18 cellular contexts compared by ENCODE assay signal in the genomic region with DNA sequence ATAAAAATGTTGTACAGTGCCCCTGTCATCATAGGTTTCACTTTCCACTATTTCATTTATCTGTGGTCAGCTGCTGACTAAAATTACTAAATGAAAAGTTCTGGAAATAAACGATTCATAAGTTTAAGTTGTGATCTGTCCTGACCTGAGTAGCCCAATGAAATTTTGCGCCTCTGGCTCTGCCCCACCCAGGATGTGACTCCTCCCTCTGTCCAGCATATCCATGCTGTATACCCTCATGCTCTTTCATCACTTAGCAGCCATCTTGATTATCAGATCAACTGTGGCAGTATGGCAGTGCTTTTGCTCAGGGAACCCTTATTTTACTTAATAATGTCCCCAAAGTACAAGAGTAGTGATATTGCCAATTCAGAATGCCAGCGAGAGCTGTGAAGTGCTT.
DNase-seq lines count a peak whose midpoint lies in the region; ATAC-seq lines count a peak whose summit lies in the region.
"Had no signal": no experiment of that assay in that cellular context is flagged by ENCODE, and none has a peak within 500 bp of the region (broad histone marks: within the 10 kb centered on the region; RNA-seq: fewer than 3 reads in every experiment).

No MANE protein-coding gene starts in this region.

- H3K4me3 Mint-ChIP-seq in activated CD4-positive, alpha-beta T cell treated with anti-CD3 and anti-CD28 coated beads, Interleukin-2, amount 10 ng/mL, durations not matched to agents 24 days and 14 days = no peak overlapping the region
- H3K4me3 Mint-ChIP-seq in stimulated activated naive CD8-positive, alpha-beta T cell treated with anti-CD3 and anti-CD28 coated beads, Interleukin-15, amount 100 ng/mL, for 72 hours = no peak overlapping the region
- H3K4me3 Mint-ChIP-seq: HFFc6 had no signal

- H3K9me3 Mint-ChIP-seq in activated CD4-positive, alpha-beta T cell treated with anti-CD3 and anti-CD28 coated beads, Interleukin-2, amount 10 ng/mL, durations not matched to agents 24 days and 14 days = peaks cover 12% of the 10 kb centered on the region
- peaks cover 2% of the 10 kb centered on the region in 2 donors for H3K9me3 Mint-ChIP-seq in stimulated activated naive CD8-positive, alpha-beta T cell treated with anti-CD3 and anti-CD28 coated beads, Interleukin-15, amount 100 ng/mL, for 72 hours
- H3K9me3 Mint-ChIP-seq: HFFc6 had no signal

- peak; percentile 53 for DNase-seq in activated CD4-positive, alpha-beta T cell treated with anti-CD3 and anti-CD28 coated beads for 48 hours
- DNase-seq in activated CD4-positive, alpha-beta T cell treated with anti-CD3 and anti-CD28 coated beads, Interleukin-2, amount 10 ng/mL, durations not matched to agents 24 days and 14 days = no peak
- DNase-seq in stimulated activated CD4-positive, alpha-beta T cell treated with anti-CD3 and anti-CD28 coated beads, Interleukin-4, amount 100 ng/mL, for 24 hours = peak; percentile 16
- DNase-seq in stimulated activated CD4-positive, alpha-beta T cell treated with anti-CD3 and anti-CD28 coated beads, Interleukin-4, amount 100 ng/mL, for 1 hour = no peak
- DNase-seq in activated naive CD8-positive, alpha-beta T cell treated with anti-CD3 and anti-CD28 coated beads, Interleukin-2, amount 50 U/mL, for 16 hours (ENCODE audit: low read depth, low spot score) = peak; percentile 3
- peak in 1 of 2 donors; percentile 46 for DNase-seq in stimulated activated naive CD8-positive, alpha-beta T cell treated with anti-CD3 and anti-CD28 coated beads, Interleukin-15, amount 100 ng/mL, for 72 hours
- DNase-seq in occipital lobe (lab: John Stamatoyannopoulos, UW) = no peak
- DNase-seq in HuH-7.5 (ENCODE audit: low spot score) = no peak
- DNase-seq: GF-D8, HFFc6, KG1, NCI-H1436, NCI-H2029, NCI-H2171, NCI-H510A, NCI-H774 had no signal

- H3K27me3 Mint-ChIP-seq in activated CD4-positive, alpha-beta T cell treated with anti-CD3 and anti-CD28 coated beads, Interleukin-2, amount 10 ng/mL, durations not matched to agents 24 days and 14 days = no peaks in the 10 kb centered on the region
- no peaks in the 10 kb centered on the region for H3K27me3 Mint-ChIP-seq in stimulated activated naive CD8-positive, alpha-beta T cell treated with anti-CD3 and anti-CD28 coated beads, Interleukin-15, amount 100 ng/mL, for 72 hours

- ATAC-seq in stimulated activated naive CD8-positive, alpha-beta T cell treated with anti-CD3 and anti-CD28 coated beads, Interleukin-15, amount 100 ng/mL, for 72 hours = peak; percentile 95
- ATAC-seq: Panc1, Right ventricle myocardium inferior had no signal

- H3K4me1 Mint-ChIP-seq in activated CD4-positive, alpha-beta T cell treated with anti-CD3 and anti-CD28 coated beads, Interleukin-2, amount 10 ng/mL, durations not matched to agents 24 days and 14 days = no peaks in the 10 kb centered on the region
- peaks cover 16% of the 10 kb centered on the region for H3K4me1 Mint-ChIP-seq in stimulated activated naive CD8-positive, alpha-beta T cell treated with anti-CD3 and anti-CD28 coated beads, Interleukin-15, amount 100 ng/mL, for 72 hours

- intact Hi-C loops in activated CD4-positive, alpha-beta T cell treated with anti-CD3 and anti-CD28 coated beads, Interleukin-2, amount 10 ng/mL, durations not matched to agents 24 days and 14 days (cut with micrococcal nuclease) = no loop called here

- peaks cover 19% of the 10 kb centered on the region for H3K36me3 Mint-ChIP-seq in activated CD4-positive, alpha-beta T cell treated with anti-CD3 and anti-CD28 coated beads, Interleukin-2, amount 10 ng/mL, durations not matched to agents 24 days and 14 days (ENCODE audit: low read depth)

- H3K27ac Mint-ChIP-seq in activated CD4-positive, alpha-beta T cell treated with anti-CD3 and anti-CD28 coated beads, Interleukin-2, amount 10 ng/mL, durations not matched to agents 24 days and 14 days = no peak overlapping the region
- peak overlapping the region in 1 of 2 donors; percentile 53 for H3K27ac Mint-ChIP-seq in stimulated activated naive CD8-positive, alpha-beta T cell treated with anti-CD3 and anti-CD28 coated beads, Interleukin-15, amount 100 ng/mL, for 72 hours
- H3K27ac Mint-ChIP-seq: HFFc6 had no signal

Comparison
In these comparisons a context has a peak if more than half of its experiments do, and no peak if none do; other contexts are left out.
1. DNase-seq: peak in activated CD4-positive, alpha-beta T cell treated with anti-CD3 and anti-CD28 coated beads for 48 hours (single experiment), stimulated activated CD4-positive, alpha-beta T cell treated with anti-CD3 and anti-CD28 coated beads, Interleukin-4, amount 100 ng/mL, for 24 hours (single experiment) and activated naive CD8-positive, alpha-beta T cell treated with anti-CD3 and anti-CD28 coated beads, Interleukin-2, amount 50 U/mL, for 16 hours (single experiment); none in activated CD4-positive, alpha-beta T cell treated with anti-CD3 and anti-CD28 coated beads, Interleukin-2, amount 10 ng/mL, durations not matched to agents 24 days and 14 days (single experiment), stimulated activated CD4-positive, alpha-beta T cell treated with anti-CD3 and anti-CD28 coated beads, Interleukin-4, amount 100 ng/mL, for 1 hour (single experiment), occipital lobe (single experiment) and HuH-7.5 (single experiment).